12 cellular contexts compared by ENCODE assay signal in genomic region chr4:1695913-1696312, GRCh38.
"Had no signal": no experiment of that assay in that cellular context is flagged by ENCODE, and none has a peak within 500 bp of the region (broad histone marks: within the 10 kb centered on the region; RNA-seq: fewer than 3 reads in every experiment).

No MANE protein-coding gene starts in this region.

- H3K4me3 Mint-ChIP-seq: central memory CD8-positive, alpha-beta T cell; effector memory CD8-positive, alpha-beta T cell; natural killer cell treated with Interleukin-12 subunit alpha and Interleukin-12 subunit beta and Interleukin-15 and Interleukin-18, amount 100 ng/mL, for 72 hours had no signal

- DNase-seq: activated CD8-positive, alpha-beta memory T cell treated with anti-CD3 and anti-CD28 coated beads for 24 hours; activated naive CD4-positive, alpha-beta T cell treated with anti-CD3 and anti-CD28 coated beads, Interleukin-2, amount 50 U/mL, for 16 hours; amniotic stem cell; body of pancreas; cortex of kidney; effector memory CD8-positive, alpha-beta T cell; mucosa of descending colon; small intestine; SW 1271; tibial artery had no signal

- ATAC-seq: body of pancreas; effector memory CD8-positive, alpha-beta T cell; mucosa of descending colon; natural killer cell treated with Interleukin-12 subunit alpha and Interleukin-12 subunit beta and Interleukin-15 and Interleukin-18, amount 100 ng/mL, for 72 hours had no signal

- H3K27ac Mint-ChIP-seq: natural killer cell treated with Interleukin-12 subunit alpha and Interleukin-12 subunit beta and Interleukin-15 and Interleukin-18, amount 100 ng/mL, for 72 hours had no signal

- H3K27ac ChIP-seq: body of pancreas, tibial artery had no signal

- H3K27me3 Mint-ChIP-seq: central memory CD8-positive, alpha-beta T cell; effector memory CD8-positive, alpha-beta T cell; natural killer cell treated with Interleukin-12 subunit alpha and Interleukin-12 subunit beta and Interleukin-15 and Interleukin-18, amount 100 ng/mL, for 72 hours had no signal

- H3K9me3 Mint-ChIP-seq: central memory CD8-positive, alpha-beta T cell; effector memory CD8-positive, alpha-beta T cell; natural killer cell treated with Interleukin-12 subunit alpha and Interleukin-12 subunit beta and Interleukin-15 and Interleukin-18, amount 100 ng/mL, for 72 hours had no signal
